ENCODE assay signal across 1 cellular context in genomic region chr3:27632431-27633223, GRCh38.
TF ChIP-seq lines count a peak whose summit lies in the region.

No MANE protein-coding gene starts in this region.

TF ChIP-seq in WTC11, 78 proteins besides CTCF, POLR2A, EP300 and RAD21 (continued from another document and continues in another):
- TF ChIP-seq AR (CRISPR knock-in tag; IDR thresholded peaks at IDR 0.05) (no peak), USF2 (CRISPR knock-in tag; IDR thresholded peaks at IDR 0.05) (no peak; the same call in 1 of the 2 replicates), NFYB (CRISPR knock-in tag; conservative IDR thresholded peaks at IDR 0.05; ENCODE audit: low read depth) (no peak), ESRRA (CRISPR knock-in tag; IDR thresholded peaks at IDR 0.05; ENCODE audit: borderline replicate concordance) (peak; percentile 62; the same call in 1 of the 2 replicates), NR3C1 (CRISPR knock-in tag; conservative IDR thresholded peaks at IDR 0.05; ENCODE audit: low read depth) (0 out of 2 replicates have a peak, but pooled peaks have one; percentile 56), NR1H2 (CRISPR knock-in tag; IDR thresholded peaks at IDR 0.05) (no peak), ZMAT4 (CRISPR knock-in tag; IDR thresholded peaks at IDR 0.05) (no peak), ZBTB21 (CRISPR knock-in tag; IDR thresholded peaks at IDR 0.05; ENCODE audit: borderline replicate concordance) (no peak), ARID4B (CRISPR knock-in tag; IDR thresholded peaks at IDR 0.05; ENCODE audit: borderline replicate concordance) (peak; percentile 33; the same call in 1 of the 2 replicates), CREM (CRISPR knock-in tag; IDR thresholded peaks at IDR 0.05) (0 out of 2 replicates have a peak, but pooled peaks have one; percentile 28), CBFB (CRISPR knock-in tag; IDR thresholded peaks at IDR 0.05; ENCODE audit: low read depth) (peak; percentile 44; the same call in 1 of the 2 replicates), ZNF671 (CRISPR knock-in tag; IDR thresholded peaks at IDR 0.05) (no peak), ZNF532 (CRISPR knock-in tag; IDR thresholded peaks at IDR 0.05; ENCODE audit: borderline replicate concordance) (no peak), MYBL2 (CRISPR knock-in tag; IDR thresholded peaks at IDR 0.05) (no peak), IRF1 (CRISPR knock-in tag; IDR thresholded peaks at IDR 0.05) (no peak), ZNF232 (CRISPR knock-in tag; IDR thresholded peaks at IDR 0.05) (no peak), USF1 (CRISPR knock-in tag; IDR thresholded peaks at IDR 0.05) (no peak), ZNF317 (CRISPR knock-in tag; IDR thresholded peaks at IDR 0.05; ENCODE audit: borderline replicate concordance, low read depth) (no peak), ZNF219 (CRISPR knock-in tag; IDR thresholded peaks at IDR 0.05; ENCODE audit: borderline replicate concordance) (no peak), ATF3 (CRISPR knock-in tag; conservative IDR thresholded peaks at IDR 0.05) (no peak), ZNF121 (CRISPR knock-in tag; IDR thresholded peaks at IDR 0.05) (no peak), NFE2L1 (CRISPR knock-in tag; IDR thresholded peaks at IDR 0.05) (no peak), PRDM15 (CRISPR knock-in tag; IDR thresholded peaks at IDR 0.05) (no peak), FOXP4 (CRISPR knock-in tag; IDR thresholded peaks at IDR 0.05) (no peak), MXD4 (CRISPR knock-in tag; IDR thresholded peaks at IDR 0.05; ENCODE audit: borderline replicate concordance) (no peak), RELA (CRISPR knock-in tag; IDR thresholded peaks at IDR 0.05; ENCODE audit: borderline replicate concordance) (peak; percentile 61; the same call in 1 of the 2 replicates), ETV6 (CRISPR knock-in tag; IDR thresholded peaks at IDR 0.05) (0 out of 2 replicates have a peak, but pooled peaks have one; percentile 20), CDX4 (CRISPR knock-in tag; IDR thresholded peaks at IDR 0.05; ENCODE audit: borderline replicate concordance) (no peak), ZBTB43 (CRISPR knock-in tag; IDR thresholded peaks at IDR 0.05) (no peak)
